In genomic region chr1:3618904-3619671, GRCh38 we compare ENCODE assay signal across 1 cellular context.
A peak's percentile ranks its signal among the peaks of the same experiment; 100 is the strongest.
TF ChIP-seq lines count a peak whose summit lies in the region.

No MANE protein-coding gene starts in this region.

TF ChIP-seq in H1, 55 proteins besides CTCF, POLR2A, EP300 and RAD21 (continued from another document):
- TF ChIP-seq E2F6 (IDR thresholded peaks at IDR 0.05) (0 out of 2 replicates have a peak, but pooled peaks have one; percentile 18), CBX8 (IDR thresholded peaks at IDR 0.05; ENCODE audit: borderline replicate concordance, low read depth, low read length) (no peak), ATF3 (IDR thresholded peaks at IDR 0.05; ENCODE audit: insufficient read depth, low read depth, low read length) (no peak), MAX (IDR thresholded peaks at IDR 0.05) (peak; percentile 39; the same call in 1 of the 2 replicates), CHD7 (IDR thresholded peaks at IDR 0.05; ENCODE audit: insufficient replicate concordance, low read length) (no peak)
